8 cellular contexts compared by ENCODE assay signal in the genomic region with DNA sequence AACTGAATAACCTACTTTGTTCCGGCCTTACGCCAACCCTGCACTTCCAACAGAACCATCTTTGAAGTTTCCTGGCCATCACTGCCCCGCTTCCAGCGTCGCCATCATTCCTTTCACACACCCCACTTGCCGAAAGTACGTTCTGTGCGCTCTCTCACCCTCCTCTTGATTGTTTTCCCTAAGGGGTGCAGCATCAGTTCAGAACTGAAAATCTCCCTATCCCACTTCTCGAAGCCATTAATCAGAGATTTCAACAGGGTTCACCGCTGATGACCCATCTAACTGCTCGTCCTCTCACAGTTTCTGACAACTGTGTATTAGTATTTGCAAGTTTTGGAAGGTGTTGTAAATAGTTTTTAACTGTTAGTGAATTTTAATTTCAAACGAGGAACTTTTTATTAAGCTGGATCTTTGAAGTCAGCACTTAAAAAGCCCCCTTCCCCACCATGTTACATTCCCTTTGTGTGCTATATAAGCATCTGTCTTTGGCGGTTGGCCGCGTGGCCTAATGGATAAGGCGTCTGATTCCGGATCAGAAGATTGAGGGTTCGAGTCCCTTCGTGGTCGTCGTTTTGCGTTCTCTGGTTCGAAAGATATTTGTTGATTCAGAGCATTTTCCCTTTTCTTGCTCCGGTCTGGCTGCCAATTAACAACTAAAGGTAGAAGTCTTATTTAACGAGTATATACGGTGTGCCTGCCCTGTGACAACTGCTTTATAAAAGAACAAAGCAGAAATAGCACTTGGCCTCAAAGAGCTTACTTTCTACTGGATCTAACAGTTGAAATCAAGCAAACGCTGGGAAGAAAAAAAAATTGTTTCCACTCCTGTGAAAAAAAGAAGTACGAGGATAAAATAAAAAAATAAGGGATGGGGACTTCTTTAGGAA. TPM values are rescaled to one million over a fixed set of nuclear protein-coding genes. Genes with fewer than 3 reads are reported as not detected.
DNase-seq lines count a peak whose midpoint lies in the region; ATAC-seq and TF ChIP-seq lines count a peak whose summit lies in the region.

No MANE protein-coding gene starts in this region.

- intact Hi-C loops in activated CD4-positive, alpha-beta memory T cell treated with anti-CD3 and anti-CD28 coated beads for 36 hours (cut with micrococcal nuclease): loop anchor here (10.0 kb wide), 1 partner anchor 986 kb away; a partner anchor contains a TSS

- H3K9me3 ChIP-seq in endodermal cell (ENCODE audit: control insufficient read depth, low read length): no peaks in the 10 kb centered on the region

- peaks cover 14% of the 10 kb centered on the region for H3K27me3 Mint-ChIP-seq in activated CD4-positive, alpha-beta memory T cell treated with anti-CD3 and anti-CD28 coated beads for 36 hours
- H3K27me3 Mint-ChIP-seq in endodermal cell (ENCODE audit: insufficient read depth) (peaks cover 7% of the 10 kb centered on the region), memory B cell (peaks cover 29% of the 10 kb centered on the region)

- ATAC-seq in memory B cell (ENCODE audit: low read depth) (no peak), HG02970 (IDR thresholded peaks at IDR 0.05; ENCODE audit: low FRiP score, unreplicated experiment) (no peak)

- H3K4me1 Mint-ChIP-seq in activated CD4-positive, alpha-beta memory T cell treated with anti-CD3 and anti-CD28 coated beads for 36 hours (ENCODE audit: low read depth): peaks cover 28% of the 10 kb centered on the region
- H3K4me1 Mint-ChIP-seq in endodermal cell (peaks cover 6% of the 10 kb centered on the region), memory B cell (peaks cover 14% of the 10 kb centered on the region)

- DNase-seq in activated gamma-delta T cell treated with Interleukin-2 at 50 U/mL for 16 hours: peak; percentile 51
- no peak for DNase-seq in activated gamma-delta T cell (lab: John Stamatoyannopoulos, UW)
- DNase-seq in NCI-H460 (ENCODE audit: extremely low read depth, low read depth): peak; percentile 73
- DNase-seq in activated CD4-positive, alpha-beta memory T cell treated with anti-CD3 and anti-CD28 coated beads for 36 hours: peak; percentile 78
- DNase-seq in endodermal cell: peak; percentile 94
- DNase-seq in memory B cell (ENCODE audit: low spot score in 2 of 2): peak in 1 of 2 donors; percentile 20
- peak; percentile 39 to 52 (median 48) for DNase-seq in stimulated activated CD4-positive, alpha-beta T cell treated with anti-CD3 and anti-CD28 coated beads, TNF-alpha, amount 100 ng/mL, for 48 hours (ENCODE audit: low read depth in 3 of 3)

- no peak for TF ChIP-seq CTCF in endodermal cell (conservative IDR thresholded peaks at IDR 0.05)

- H3K9me3 Mint-ChIP-seq in activated CD4-positive, alpha-beta memory T cell treated with anti-CD3 and anti-CD28 coated beads for 36 hours: peaks cover 13% of the 10 kb centered on the region
- H3K9me3 Mint-ChIP-seq in endodermal cell (peaks cover 15% of the 10 kb centered on the region), memory B cell (peaks cover 3% of the 10 kb centered on the region)

- WGBS in endodermal cell (ENCODE audit: insufficient coverage in 1 of 2, insufficient read length in 1 of 2), 2 experiments: 12 to 17% methylated on average over 19 to 28 of the region's 28 CpGs

- H3K27ac Mint-ChIP-seq in activated CD4-positive, alpha-beta memory T cell treated with anti-CD3 and anti-CD28 coated beads for 36 hours: peak overlapping the region; percentile 24
- H3K27ac Mint-ChIP-seq in endodermal cell (peak overlapping the region; percentile 82), memory B cell (peak overlapping the region; percentile 69)

- CTCF ChIA-PET in activated CD4-positive, alpha-beta memory T cell treated with anti-CD3 and anti-CD28 coated beads for 36 hours (lab: Charles Lee): interaction anchor here (1.3 kb wide), 1 partner anchor 42 kb away, joined by 3 read pairs; no protein-coding TSS in a partner anchor

- H3K4me1 ChIP-seq in endodermal cell (ENCODE audit: control insufficient read depth, insufficient read depth, low read length): no peaks in the 10 kb centered on the region

- POLR2A ChIA-PET in activated CD4-positive, alpha-beta memory T cell treated with anti-CD3 and anti-CD28 coated beads for 36 hours (lab: Charles Lee): interaction anchor here (1.6 kb wide), 1 partner anchor 17 kb away, joined by 4 read pairs; no protein-coding TSS in a partner anchor

- H3K4me3 Mint-ChIP-seq in activated CD4-positive, alpha-beta memory T cell treated with anti-CD3 and anti-CD28 coated beads for 36 hours: peak overlapping the region; percentile 65
- H3K4me3 Mint-ChIP-seq in endodermal cell (peak overlapping the region; percentile 88), memory B cell (peak overlapping the region; percentile 51)

- H3K36me3 ChIP-seq in endodermal cell (ENCODE audit: control insufficient read depth, insufficient read depth, low read length): no peaks in the 10 kb centered on the region

- peak overlapping the region; percentile 62 for H3K9ac ChIP-seq in endodermal cell (ENCODE audit: extremely low read depth, low read length, poor library complexity, severe bottlenecking)

- H3K4me3 ChIP-seq in endodermal cell (ENCODE audit: low read length): peak overlapping the region; percentile 97

- H3K36me3 Mint-ChIP-seq in activated CD4-positive, alpha-beta memory T cell treated with anti-CD3 and anti-CD28 coated beads for 36 hours: peaks cover 5% of the 10 kb centered on the region
- H3K36me3 Mint-ChIP-seq in endodermal cell (ENCODE audit: low read depth): no peaks in the 10 kb centered on the region
- no peaks in the 10 kb centered on the region for H3K36me3 Mint-ChIP-seq in memory B cell

- peak overlapping the region; percentile 22 for H3K27ac ChIP-seq in endodermal cell (ENCODE audit: low read depth, low read length)

- no peaks in the 10 kb centered on the region for H3K27me3 ChIP-seq in endodermal cell (ENCODE audit: control insufficient read depth, insufficient read depth, low read length, poor library complexity, severe bottlenecking)

RNA-seq across cellular contexts. Expression of a gene that starts 42.6 kb away (rescaled TPM):
- 59.6 and 62.8 TPM in 2 replicates for total RNA-seq in NCI-H460 (2014; rRNA removed; shearing (Covaris generic))
- 100 and 104 TPM in 2 replicates for polyA plus RNA-seq in NCI-H460 (2014; cell fraction: nucleus; rRNA removed)
- 10 to 100 TPM; 49.7 to 54.6 TPM for total RNA-seq in activated CD4-positive, alpha-beta memory T cell treated with anti-CD3 and anti-CD28 coated beads for 36 hours
- 10 to 100 TPM; 81.8 to 82.7 TPM for total RNA-seq in endodermal cell
- polyA plus RNA-seq in endodermal cell (2013, experiment 1 of 2): 53.4 TPM
- polyA plus RNA-seq in endodermal cell (2013, experiment 2 of 2): 50.1 TPM

Comparison
In these comparisons a context has a peak if more than half of its experiments do, and no peak if none do; other contexts are left out.
1. H3K27ac Mint-ChIP-seq: peak in every context shown above with its lines; median percentile 82 in endodermal cell; 69 in memory B cell; 24 in activated CD4-positive, alpha-beta memory T cell treated with anti-CD3 and anti-CD28 coated beads for 36 hours.